2 cellular contexts compared by ENCODE assay signal in the genomic region with DNA sequence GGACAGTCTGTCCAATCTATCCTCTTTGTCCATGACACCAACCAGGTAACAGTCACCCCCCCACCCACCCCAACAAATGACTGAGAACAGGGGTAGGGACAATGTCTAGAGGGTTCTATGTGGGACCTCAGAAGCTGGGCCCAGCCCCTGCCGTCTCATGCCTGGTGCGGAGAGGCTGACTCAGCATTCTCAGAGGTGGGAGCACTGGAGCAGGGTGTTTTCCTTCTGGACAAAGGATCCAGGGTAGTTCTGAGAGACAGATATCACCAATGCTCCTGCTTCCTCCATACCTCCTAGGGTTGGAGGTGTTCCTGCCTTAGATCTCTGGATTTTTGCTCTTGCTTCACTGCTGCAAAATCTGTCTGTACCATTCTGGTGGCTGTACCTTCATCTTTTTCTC.
TF ChIP-seq lines count a peak whose summit lies in the region.

No MANE protein-coding gene starts in this region.

TF ChIP-seq in HepG2, 621 proteins besides CTCF, POLR2A, EP300 and RAD21:
- TF ChIP-seq MAFF (IDR thresholded peaks at IDR 0.05; ENCODE audit: low read depth, low read length): peak; percentile 74
- TF ChIP-seq GMEB1 (CRISPR knock-in tag; IDR thresholded peaks at IDR 0.05; ENCODE audit: borderline replicate concordance): no peak
- TF ChIP-seq MAZ (IDR thresholded peaks at IDR 0.05; ENCODE audit: borderline replicate concordance, low read depth, low read length): no peak
- TF ChIP-seq MAZ (CRISPR knock-in tag; IDR thresholded peaks at IDR 0.05; ENCODE audit: low read depth): no peak
- TF ChIP-seq MAFK (conservative IDR thresholded peaks at IDR 0.05 in 1 of 2, IDR thresholded peaks at IDR 0.05 in 1 of 2; ENCODE audit: low read length in 2 of 2): peak; percentile 83 to 93
- no peak for TF ChIP-seq ZMYM4 (CRISPR knock-in tag; IDR thresholded peaks at IDR 0.05)
- TF ChIP-seq ZNF546 (CRISPR knock-in tag; conservative IDR thresholded peaks at IDR 0.05): no peak
- no peak for TF ChIP-seq NFE2L1 (CRISPR knock-in tag; IDR thresholded peaks at IDR 0.05; ENCODE audit: borderline replicate concordance)
- TF ChIP-seq, protein P1, sequence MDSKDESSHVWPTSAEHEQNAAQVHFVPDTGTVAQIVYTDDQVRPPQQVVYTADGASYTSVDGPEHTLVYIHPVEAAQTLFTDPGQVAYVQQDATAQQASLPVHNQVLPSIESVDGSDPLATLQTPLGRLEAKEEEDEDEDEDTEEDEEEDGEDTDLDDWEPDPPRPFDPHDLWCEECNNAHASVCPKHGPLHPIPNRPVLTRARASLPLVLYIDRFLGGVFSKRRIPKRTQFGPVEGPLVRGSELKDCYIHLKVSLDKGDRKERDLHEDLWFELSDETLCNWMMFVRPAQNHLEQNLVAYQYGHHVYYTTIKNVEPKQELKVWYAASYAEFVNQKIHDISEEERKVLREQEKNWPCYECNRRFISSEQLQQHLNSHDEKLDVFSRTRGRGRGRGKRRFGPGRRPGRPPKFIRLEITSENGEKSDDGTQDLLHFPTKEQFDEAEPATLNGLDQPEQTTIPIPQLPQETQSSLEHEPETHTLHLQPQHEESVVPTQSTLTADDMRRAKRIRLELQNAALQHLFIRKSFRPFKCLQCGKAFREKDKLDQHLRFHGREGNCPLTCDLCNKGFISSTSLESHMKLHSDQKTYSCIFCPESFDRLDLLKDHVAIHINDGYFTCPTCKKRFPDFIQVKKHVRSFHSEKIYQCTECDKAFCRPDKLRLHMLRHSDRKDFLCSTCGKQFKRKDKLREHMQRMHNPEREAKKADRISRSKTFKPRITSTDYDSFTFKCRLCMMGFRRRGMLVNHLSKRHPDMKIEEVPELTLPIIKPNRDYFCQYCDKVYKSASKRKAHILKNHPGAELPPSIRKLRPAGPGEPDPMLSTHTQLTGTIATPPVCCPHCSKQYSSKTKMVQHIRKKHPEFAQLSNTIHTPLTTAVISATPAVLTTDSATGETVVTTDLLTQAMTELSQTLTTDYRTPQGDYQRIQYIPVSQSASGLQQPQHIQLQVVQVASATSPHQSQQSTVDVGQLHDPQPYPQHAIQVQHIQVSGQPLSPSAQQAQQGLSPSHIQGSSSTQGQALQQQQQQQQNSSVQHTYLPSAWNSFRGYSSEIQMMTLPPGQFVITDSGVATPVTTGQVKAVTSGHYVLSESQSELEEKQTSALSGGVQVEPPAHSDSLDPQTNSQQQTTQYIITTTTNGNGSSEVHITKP (CRISPR knock-in tag; IDR thresholded peaks at IDR 0.05; ENCODE audit: low read depth): no peak
- no peak for TF ChIP-seq FOXP1 (IDR thresholded peaks at IDR 0.05)
- TF ChIP-seq FOXP1 (CRISPR knock-in tag; IDR thresholded peaks at IDR 0.05): no peak
- TF ChIP-seq ZNF839 (CRISPR knock-in tag; IDR thresholded peaks at IDR 0.05; ENCODE audit: borderline replicate concordance): no peak

TF ChIP-seq in H1, 55 proteins besides CTCF, POLR2A, EP300 and RAD21:
- no peak for TF ChIP-seq NANOG (IDR thresholded peaks at IDR 0.05; ENCODE audit: insufficient read depth, low read depth, low read length, poor library complexity, severe bottlenecking)
- TF ChIP-seq, protein P2, sequence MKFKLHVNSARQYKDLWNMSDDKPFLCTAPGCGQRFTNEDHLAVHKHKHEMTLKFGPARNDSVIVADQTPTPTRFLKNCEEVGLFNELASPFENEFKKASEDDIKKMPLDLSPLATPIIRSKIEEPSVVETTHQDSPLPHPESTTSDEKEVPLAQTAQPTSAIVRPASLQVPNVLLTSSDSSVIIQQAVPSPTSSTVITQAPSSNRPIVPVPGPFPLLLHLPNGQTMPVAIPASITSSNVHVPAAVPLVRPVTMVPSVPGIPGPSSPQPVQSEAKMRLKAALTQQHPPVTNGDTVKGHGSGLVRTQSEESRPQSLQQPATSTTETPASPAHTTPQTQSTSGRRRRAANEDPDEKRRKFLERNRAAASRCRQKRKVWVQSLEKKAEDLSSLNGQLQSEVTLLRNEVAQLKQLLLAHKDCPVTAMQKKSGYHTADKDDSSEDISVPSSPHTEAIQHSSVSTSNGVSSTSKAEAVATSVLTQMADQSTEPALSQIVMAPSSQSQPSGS (IDR thresholded peaks at IDR 0.05; ENCODE audit: low read length): no peak
- no peak for TF ChIP-seq SP2 (IDR thresholded peaks at IDR 0.05; ENCODE audit: low read length)
- TF ChIP-seq CBX8 (IDR thresholded peaks at IDR 0.05; ENCODE audit: borderline replicate concordance, low read depth, low read length): no peak
- TF ChIP-seq BACH1 (IDR thresholded peaks at IDR 0.05; ENCODE audit: low read length): 0 out of 2 replicates have a peak, but pooled peaks have one; percentile 15
- TF ChIP-seq CHD1 (IDR thresholded peaks at IDR 0.05; ENCODE audit: low read depth, low read length): no peak
- peak; percentile 15; the same call in 1 of the 2 replicates for TF ChIP-seq MAFK (IDR thresholded peaks at IDR 0.05; ENCODE audit: low read depth, low read length)
